In the genomic region with DNA sequence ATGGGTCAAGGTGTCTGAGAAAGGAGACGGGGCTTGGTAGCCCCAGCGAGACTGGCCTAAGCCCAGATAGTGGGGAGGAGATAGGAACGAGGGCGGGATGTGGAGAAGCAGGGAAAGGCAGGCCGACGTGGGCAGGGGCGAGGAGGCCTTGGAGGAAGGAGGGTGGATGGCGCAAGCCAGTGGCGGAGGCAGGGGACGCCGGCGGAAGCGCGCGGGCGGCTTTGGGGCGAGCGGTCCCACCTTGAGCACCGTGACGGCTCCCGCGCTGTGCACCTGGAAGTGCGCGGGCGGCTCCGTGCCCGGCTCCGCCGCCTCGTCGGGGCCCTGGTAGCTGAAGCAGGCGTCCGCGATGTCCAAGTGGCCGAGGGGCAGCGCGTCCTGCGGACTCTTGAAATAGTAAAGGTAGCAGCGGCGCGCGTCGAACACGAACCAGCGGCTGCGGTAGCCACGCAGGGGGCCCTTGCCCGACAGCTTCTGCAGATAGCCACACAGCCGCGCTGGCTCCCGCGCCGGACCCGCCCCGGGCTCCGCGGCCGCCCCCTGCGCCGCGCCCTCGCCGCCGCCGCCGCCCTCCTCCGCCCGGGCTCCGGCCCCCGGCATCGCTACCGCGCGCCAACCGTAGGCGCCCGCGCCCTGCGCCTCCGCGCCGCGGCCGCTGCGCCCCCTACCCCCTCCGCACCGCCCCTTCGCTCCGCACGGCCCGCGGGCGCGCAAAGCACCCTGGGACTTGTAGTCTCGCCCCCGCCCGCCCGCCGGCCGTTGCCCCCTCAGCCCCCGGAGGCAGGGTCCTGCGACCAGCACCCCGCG, we compare ENCODE assay signal across 8 cellular contexts. TPM values are rescaled to one million over a fixed set of nuclear protein-coding genes. Genes with fewer than 3 reads are reported as not detected.
DNase-seq lines count a peak whose midpoint lies in the region; ATAC-seq lines count a peak whose summit lies in the region.

A gene (minus strand): TSS at position 659 of the 807 bp plus-strand sequence. CDS start 59 bp downstream, at position 600.

- H3K27me3 ChIP-seq in endocrine pancreas (ENCODE audit: control insufficient read depth, insufficient read depth, low read length), result no peaks in the 10 kb centered on the region

- peak within 1 kb of the TSS; percentile 82 for H3K9ac ChIP-seq in endocrine pancreas (ENCODE audit: control insufficient read depth, insufficient read depth, low read length)

- peak; percentile 76 for DNase-seq in NCI-H82 (lab: John Stamatoyannopoulos, UW)
- DNase-seq in NCI-H82 treated with DMSO at 0.1 percent for 48 hours (lab: John Stamatoyannopoulos, UW; ENCODE audit: unreplicated experiment), result no peak
- DNase-seq in NCI-H524 treated with DMSO at 0.1 percent for 48 hours (lab: John Stamatoyannopoulos, UW), result peak; percentile 12
- peak; percentile 35 to 44 for DNase-seq in activated CD8-positive, alpha-beta memory T cell treated with anti-CD3 and anti-CD28 coated beads for 4 hours (ENCODE audit: low read depth in 2 of 2)
- DNase-seq in stimulated activated CD8-positive, alpha-beta memory T cell treated with anti-CD3 and anti-CD28 coated beads, Interleukin-15, amount 100 ng/mL, for 48 hours (ENCODE audit: low read depth in 2 of 2), result peak; percentile 55 to 59

- H3K4me3 ChIP-seq in endocrine pancreas (ENCODE audit: control insufficient read depth, insufficient read depth, low read length) (peak within 1 kb of the TSS; percentile 59), mesodermal cell (ENCODE audit: extremely low read depth, insufficient read depth, low read length, poor library complexity, severe bottlenecking) (peak within 1 kb of the TSS; percentile 68)

- no peak within 1 kb of the TSS for H3K27ac ChIP-seq in mesodermal cell (ENCODE audit: low read depth, low read length, severe bottlenecking)

- H3K36me3 ChIP-seq in endocrine pancreas (ENCODE audit: control insufficient read depth, insufficient read depth, low read length), result no peaks in the 10 kb centered on the region
- no peaks in the 10 kb centered on the region for H3K36me3 ChIP-seq in mesodermal cell (ENCODE audit: control insufficient read depth, insufficient read depth, low read length)

- H3K9me3 ChIP-seq in endocrine pancreas (ENCODE audit: control insufficient read depth, low read length), result no peaks in the 10 kb centered on the region
- no peaks in the 10 kb centered on the region for H3K9me3 ChIP-seq in mesodermal cell (ENCODE audit: control insufficient read depth, low read length)

- WGBS in mesodermal cell (ENCODE audit: insufficient coverage in 2 of 2), 2 experiments, result 0 to 1% methylated on average over 38 to 72 of the region's 104 CpGs

- peak; percentile 65 for ATAC-seq in HG02973 (IDR thresholded peaks at IDR 0.05; ENCODE audit: unreplicated experiment)

- H3K4me1 ChIP-seq in endocrine pancreas (ENCODE audit: control insufficient read depth, insufficient read depth, low read length), result peaks cover 5% of the 10 kb centered on the region
- H3K4me1 ChIP-seq in mesodermal cell (ENCODE audit: control insufficient read depth, insufficient read depth, low read length, poor library complexity, severe bottlenecking), result peaks cover 14% of the 10 kb centered on the region

RNA-seq across cellular contexts. Expression of the gene that starts here (rescaled TPM):
- 12.4 TPM for polyA plus RNA-seq in mesodermal cell (2013, experiment 1 of 2)
- polyA plus RNA-seq in mesodermal cell (2013, experiment 2 of 2), result 10.4 TPM
